ENCODE assay signal across 27 cellular contexts in the genomic region with DNA sequence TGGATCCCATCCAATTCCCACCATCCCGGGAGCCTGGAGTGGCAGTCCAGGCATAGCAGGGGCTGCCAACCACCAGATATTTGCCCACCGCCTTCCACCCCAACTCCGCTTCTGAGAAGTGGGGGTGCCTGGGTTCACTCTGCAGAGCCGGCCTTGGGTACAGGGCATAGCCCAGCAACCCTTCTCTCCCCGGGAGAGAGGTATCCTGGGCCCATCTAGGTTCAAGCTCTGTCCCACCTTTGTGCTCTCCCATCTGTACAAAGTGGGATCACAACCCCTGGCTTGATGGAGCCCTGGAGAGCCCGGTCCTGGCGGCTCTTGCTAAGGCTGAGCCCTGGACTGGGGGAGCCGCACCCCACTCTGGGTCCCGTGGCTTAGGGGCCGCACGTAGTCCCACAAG. TPM values are rescaled to one million over a fixed set of nuclear protein-coding genes. Genes with fewer than 3 reads are reported as not detected.
DNase-seq lines count a peak whose midpoint lies in the region; ATAC-seq, FAIRE-seq and TF ChIP-seq lines count a peak whose summit lies in the region.
"Had no signal": no experiment of that assay in that cellular context is flagged by ENCODE, and none has a peak within 500 bp of the region (broad histone marks: within the 10 kb centered on the region; RNA-seq: fewer than 3 reads in every experiment).

No MANE protein-coding gene starts in this region.

- TF ChIP-seq CTCF in HepG2 (CRISPR knock-in tag; IDR thresholded peaks at IDR 0.05): no peak
- TF ChIP-seq CTCF in right lobe of liver (IDR thresholded peaks at IDR 0.05): no peak
- TF ChIP-seq CTCF in dorsolateral prefrontal cortex (IDR thresholded peaks at IDR 0.05 in 54 of 56, conservative IDR thresholded peaks at IDR 0.05 in 2 of 56; ENCODE audit: low read depth in 1 of 56, partially characterized antibody in 56 of 56): no peak
- TF ChIP-seq CTCF in sigmoid colon (IDR thresholded peaks at IDR 0.05): no peak
- TF ChIP-seq CTCF in vagina (IDR thresholded peaks at IDR 0.05): no peak
- TF ChIP-seq CTCF in osteoblast (IDR thresholded peaks at IDR 0.05; ENCODE audit: extremely low read depth, low read depth, low read length): no peak
- TF ChIP-seq CTCF in type B pancreatic cell (conservative IDR thresholded peaks at IDR 0.05): no peak

- no peaks in the 10 kb centered on the region for H4K20me1 ChIP-seq in HepG2 (ENCODE audit: insufficient read depth, low read length)
- H4K20me1 ChIP-seq in osteoblast (ENCODE audit: insufficient read depth, low read length): peaks cover 16% of the 10 kb centered on the region

- H3K27ac ChIP-seq in HepG2 (ENCODE audit: extremely low read length, insufficient read depth, low read length) (no peak overlapping the region), right lobe of liver (peak overlapping the region in 1 of 3 donors; percentile 10), dorsolateral prefrontal cortex (peak overlapping the region in 57 of 59 donors; percentile 41 to 98 (median 91)), sigmoid colon (peak overlapping the region; percentile 59 to 81 (median 77)), vagina (peak overlapping the region; percentile 74), osteoblast (ENCODE audit: low read depth, low read length) (no peak overlapping the region)
- H3K27ac ChIP-seq: PC-9 had no signal

- no peak for TF ChIP-seq POLR2A in HepG2 (IDR thresholded peaks at IDR 0.05; ENCODE audit: insufficient read depth in 1 of 2, low read depth in 2 of 2, low read length in 2 of 2)
- no peak for TF ChIP-seq POLR2A in right lobe of liver (IDR thresholded peaks at IDR 0.05)
- TF ChIP-seq POLR2A in sigmoid colon (IDR thresholded peaks at IDR 0.05): no peak
- no peak for TF ChIP-seq POLR2A in vagina (IDR thresholded peaks at IDR 0.05)

- BruUV-seq in HepG2 (replicated peaks; lab: Mats Ljungman, UMichigan): no TSS peak

- no peaks in the 10 kb centered on the region; a peak in 1 of 5 replicates for H3K27me3 ChIP-seq in HepG2 (ENCODE audit: control insufficient read depth in 1 of 2, insufficient read depth in 2 of 2, low read length in 2 of 2)
- H3K27me3 ChIP-seq in right lobe of liver: no peaks in the 10 kb centered on the region
- no peaks in the 10 kb centered on the region for H3K27me3 ChIP-seq in dorsolateral prefrontal cortex
- no peaks in the 10 kb centered on the region for H3K27me3 ChIP-seq in sigmoid colon
- no peaks in the 10 kb centered on the region for H3K27me3 ChIP-seq in vagina
- H3K27me3 ChIP-seq in osteoblast (ENCODE audit: insufficient read depth, low read length): no peaks in the 10 kb centered on the region
- H3K27me3 ChIP-seq: ascending aorta, heart left ventricle, tibial artery had no signal

- ATAC-seq in HepG2 (peak; percentile 20), right lobe of liver (no peak)
- no peak for ATAC-seq in naive thymus-derived CD8-positive, alpha-beta T cell

- DNase-seq in HepG2 (ENCODE audit: low spot score): no peak
- DNase-seq in right lobe of liver: no peak
- DNase-seq in dorsolateral prefrontal cortex: no peak
- DNase-seq in sigmoid colon: no peak
- no peak for DNase-seq in vagina (ENCODE audit: extremely low spot score in 2 of 2)
- DNase-seq in osteoblast (ENCODE audit: insufficient read length, low spot score, missing footprints): no peak
- DNase-seq in type B pancreatic cell (ENCODE audit: extremely low spot score, unreplicated experiment): no peak
- no peak for DNase-seq in naive thymus-derived CD8-positive, alpha-beta T cell
- DNase-seq: activated CD4-positive, alpha-beta T cell treated with anti-CD3 and anti-CD28 coated beads for 48 hours; activated naive CD4-positive, alpha-beta T cell treated with anti-CD3 and anti-CD28 coated beads, Interleukin-2, amount 50 U/mL, for 16 hours; dermis blood vessel endothelial cell; DMS79; H7; heart left ventricle; Kasumi-1; left cardiac atrium; mesendoderm; naive B cell; NCI-H1694; PC-9; tibial artery had no signal

- no peak for FAIRE-seq in HepG2 (lab: Jason Lieb, UNC)
- FAIRE-seq: endothelial cell of umbilical vein had no signal

- H3K27ac Mint-ChIP-seq in type B pancreatic cell: no peak overlapping the region
- no peak overlapping the region for H3K27ac Mint-ChIP-seq in naive thymus-derived CD8-positive, alpha-beta T cell
- H3K27ac Mint-ChIP-seq: B cell; naive B cell; stimulated activated memory B cell treated with anti-CD40 and anti-IgM and Interleukin-4, amounts not matched to agents 10 μg/mL and 1 μg/mL and 100 μg/mL, for 72 hours; T-helper 1 cell treated with Interleukin-12 subunit alpha and Interleukin-12 subunit beta and Interleukin-4 antibody, amounts not matched to agents 30 μg/mL and 1 μg/mL, for 36 hours had no signal

- no peaks in the 10 kb centered on the region for H3K9me3 ChIP-seq in HepG2 (ENCODE audit: low read length)
- H3K9me3 ChIP-seq in right lobe of liver: no peaks in the 10 kb centered on the region
- no peaks in the 10 kb centered on the region for H3K9me3 ChIP-seq in sigmoid colon
- H3K9me3 ChIP-seq in vagina: no peaks in the 10 kb centered on the region
- no peaks in the 10 kb centered on the region for H3K9me3 ChIP-seq in osteoblast (ENCODE audit: low read depth, low read length)
- H3K9me3 ChIP-seq: ascending aorta, heart left ventricle, tibial artery had no signal

- H3K9ac ChIP-seq in HepG2 (ENCODE audit: insufficient read depth, low read depth, low read length): no peak overlapping the region

- no peaks in the 10 kb centered on the region for H3K27me3 Mint-ChIP-seq in type B pancreatic cell
- H3K27me3 Mint-ChIP-seq in naive thymus-derived CD8-positive, alpha-beta T cell: no peaks in the 10 kb centered on the region
- H3K27me3 Mint-ChIP-seq: B cell, naive B cell had no signal

- H3K79me2 ChIP-seq in HepG2 (ENCODE audit: insufficient read depth, low read length) (no peaks in the 10 kb centered on the region), osteoblast (ENCODE audit: insufficient read depth, low read length) (peaks cover 23% of the 10 kb centered on the region)

- H3K4me2 ChIP-seq in HepG2 (ENCODE audit: low read depth, low read length) (no peak overlapping the region), osteoblast (ENCODE audit: insufficient read depth, low read length) (no peak overlapping the region)
- H3K4me2 ChIP-seq: PC-9, smooth muscle cell had no signal

- H3K36me3 ChIP-seq in HepG2 (replicated peaks in 1 of 2; ENCODE audit: control insufficient read depth in 1 of 2, insufficient read depth in 2 of 2, low read length in 2 of 2) (no peaks in the 10 kb centered on the region; a peak in 1 of 5 replicates), right lobe of liver (no peaks in the 10 kb centered on the region), sigmoid colon (peaks cover 0 to 3% (median under 1%) of the 10 kb centered on the region in 4 donors), vagina (no peaks in the 10 kb centered on the region), osteoblast (ENCODE audit: insufficient read depth, low read length) (peaks cover 20% of the 10 kb centered on the region)

- TF ChIP-seq EP300 in HepG2 (IDR thresholded peaks at IDR 0.05; ENCODE audit: low read depth in 2 of 2, low read length in 2 of 2) (no peak), HepG2 (CRISPR knock-in tag; IDR thresholded peaks at IDR 0.05; ENCODE audit: borderline replicate concordance) (no peak), sigmoid colon (IDR thresholded peaks at IDR 0.05) (no peak)

- H3K4me3 Mint-ChIP-seq in type B pancreatic cell: no peak overlapping the region
- H3K4me3 Mint-ChIP-seq in naive thymus-derived CD8-positive, alpha-beta T cell: no peak overlapping the region
- H3K4me3 Mint-ChIP-seq: B cell; naive B cell; stimulated activated memory B cell treated with anti-CD40 and anti-IgM and Interleukin-4, amounts not matched to agents 10 μg/mL and 1 μg/mL and 100 μg/mL, for 72 hours; T-helper 1 cell treated with Interleukin-12 subunit alpha and Interleukin-12 subunit beta and Interleukin-4 antibody, amounts not matched to agents 30 μg/mL and 1 μg/mL, for 36 hours had no signal

- no peaks in the 10 kb centered on the region for H3K4me1 Mint-ChIP-seq in type B pancreatic cell (ENCODE audit: unreplicated experiment)
- H3K4me1 Mint-ChIP-seq in naive thymus-derived CD8-positive, alpha-beta T cell: peaks cover 0 to 1% (median 0%) of the 10 kb centered on the region in 4 donors
- H3K4me1 Mint-ChIP-seq: B cell; stimulated activated memory B cell treated with anti-CD40 and anti-IgM and Interleukin-4, amounts not matched to agents 10 μg/mL and 1 μg/mL and 100 μg/mL, for 72 hours had no signal

- H3K4me1 ChIP-seq in HepG2 (ENCODE audit: insufficient read depth, low read length) (peaks cover 2% of the 10 kb centered on the region), right lobe of liver (peaks cover 0 to 2% (median 0%) of the 10 kb centered on the region in 4 donors), sigmoid colon (peaks cover 0 to 37% (median 27%) of the 10 kb centered on the region in 4 donors), vagina (peaks cover 50% of the 10 kb centered on the region), osteoblast (ENCODE audit: insufficient read depth, low read length) (no peaks in the 10 kb centered on the region)
- H3K4me1 ChIP-seq: ascending aorta had no signal

- no peaks in the 10 kb centered on the region for H3K9me3 Mint-ChIP-seq in type B pancreatic cell
- no peaks in the 10 kb centered on the region for H3K9me3 Mint-ChIP-seq in naive thymus-derived CD8-positive, alpha-beta T cell
- H3K9me3 Mint-ChIP-seq: naive B cell; stimulated activated memory B cell treated with anti-CD40 and anti-IgM and Interleukin-4, amounts not matched to agents 10 μg/mL and 1 μg/mL and 100 μg/mL, for 72 hours; T-helper 1 cell treated with Interleukin-12 subunit alpha and Interleukin-12 subunit beta and Interleukin-4 antibody, amounts not matched to agents 30 μg/mL and 1 μg/mL, for 36 hours had no signal

- TF ChIP-seq RAD21 in HepG2 (CRISPR knock-in tag; IDR thresholded peaks at IDR 0.05): no peak

- H3K36me3 Mint-ChIP-seq in type B pancreatic cell: no peaks in the 10 kb centered on the region
- no peaks in the 10 kb centered on the region for H3K36me3 Mint-ChIP-seq in naive thymus-derived CD8-positive, alpha-beta T cell
- H3K36me3 Mint-ChIP-seq: naive B cell; stimulated activated memory B cell treated with anti-CD40 and anti-IgM and Interleukin-4, amounts not matched to agents 10 μg/mL and 1 μg/mL and 100 μg/mL, for 72 hours had no signal

- H3K4me3 ChIP-seq in HepG2 (replicated peaks in 1 of 3; ENCODE audit: insufficient read depth in 1 of 3, low read depth in 2 of 3, low read length in 3 of 3): no peak overlapping the region
- H3K4me3 ChIP-seq in right lobe of liver: no peak overlapping the region
- H3K4me3 ChIP-seq in dorsolateral prefrontal cortex: peak overlapping the region in 7 of 59 donors; percentile 2 to 27 (median 14)
- no peak overlapping the region for H3K4me3 ChIP-seq in sigmoid colon
- no peak overlapping the region for H3K4me3 ChIP-seq in vagina
- H3K4me3 ChIP-seq in osteoblast (ENCODE audit: insufficient read depth, low read length): no peak overlapping the region
- H3K4me3 ChIP-seq: ascending aorta, heart left ventricle, PC-9, smooth muscle cell, tibial artery had no signal

- WGBS in HepG2 (ENCODE audit: low lambda C conversion rate): 72% methylated on average over 5 of the region's 11 CpGs
- WGBS in right lobe of liver (ENCODE audit: insufficient coverage, low coverage, low lambda C conversion rate, missing lambda C conversion rate): no CpG with 5 or more reads among the region's 11 CpGs
- 86 to 88% methylated on average over 11 of the region's 11 CpGs for WGBS in sigmoid colon, 2 donors

- in situ Hi-C loops in HepG2 (cut with HindIII; ENCODE audit: extremely low pct_ligation_motif_present, low pct_unique_long_range_greater_than_20kb): no loop called here

- H2AFZ ChIP-seq in HepG2 (ENCODE audit: low read length): no peak overlapping the region
- no peak overlapping the region for H2AFZ ChIP-seq in osteoblast (ENCODE audit: low read length)
- H2AFZ ChIP-seq: PC-9 had no signal

- CTCF ChIA-PET in HepG2 (lab: Yijun Ruan, JAX; ENCODE audit: low intra/inter-chr PET ratio, low total read pairs): no interaction called here

- POLR2A ChIA-PET in HepG2 (lab: Yijun Ruan, JAX): no interaction called here
- POLR2A ChIA-PET in naive thymus-derived CD8-positive, alpha-beta T cell (lab: Charles Lee): no interaction called here

- intact Hi-C loops in HepG2 (cut with micrococcal nuclease; ENCODE audit: unreplicated experiment) (no loop called here), right lobe of liver (cut with DNase I) (no loop called here), dorsolateral prefrontal cortex (cut with DNase I) (no loop called here), sigmoid colon (cut with DNase I) (no loop called here), vagina (cut with DNase I) (no loop called here)

RNA-seq across cellular contexts. Expression of a gene that starts 12.2 kb away (rescaled TPM):
- total RNA-seq in HepG2 (2016; rRNA removed; fragmentation: Illumina TruSeq; extraction: Trizol) (1.8 and 5.8 TPM in 2 replicates), right lobe of liver (10 to 100 TPM in 5 of 6 experiments, 1 to 10 TPM in 1; 8.2 to 23.8 (median 13.6) TPM), dorsolateral prefrontal cortex (100 to 1,000 TPM in 21 of 120 experiments, 10 to 100 TPM in 99; 38.3 to 170 (median 81.2) TPM), sigmoid colon (10 to 100 TPM in 3 of 4 donors, 1 to 10 TPM in 1; 8.4 to 31.6 (median 18.9) TPM), vagina (15.7 TPM), osteoblast (30.4 and 36.5 TPM in 2 replicates), type B pancreatic cell (ENCODE audit: low replicate concordance) (5.6 and 12.3 TPM in 2 replicates)
- total RNA-seq in HepG2 (2016; cell fraction: cytosol; rRNA removed; fragmentation: Illumina TruSeq; extraction: Trizol; ENCODE audit: low read depth): 5.5 and 6.3 TPM in 2 replicates
- total RNA-seq in HepG2 (2016; cell fraction: insoluble cytoplasmic fraction; rRNA removed; fragmentation: Illumina TruSeq; extraction: Trizol): 2.1 and 6.3 TPM in 2 replicates
- 2.9 and 3.0 TPM in 2 replicates for total RNA-seq in HepG2 (2016; cell fraction: membrane; rRNA removed; fragmentation: Illumina TruSeq; extraction: Trizol)
- total RNA-seq in HepG2 (2016; cell fraction: nucleus; rRNA removed; fragmentation: Illumina TruSeq; extraction: Trizol): 7.9 and 10.2 TPM in 2 replicates
- polyA plus RNA-seq in HepG2 (2011; rRNA removed) (12.4 and 15.0 TPM in 2 replicates), sigmoid colon (10 to 100 TPM; 30.7 to 86.2 (median 39.6) TPM)
- polyA plus RNA-seq in HepG2 (2011; cell fraction: cytosol; rRNA removed): 2.3 and 4.4 TPM in 2 replicates
- 231 and 294 TPM in 2 replicates for polyA plus RNA-seq in HepG2 (2011; cell fraction: nucleus; rRNA removed)
- polyA plus RNA-seq in HepG2 (2012): 5.9 and 10.1 TPM in 2 replicates
- 1.1 and 1.7 TPM in 2 replicates for polyA plus RNA-seq in HepG2 (2016; cell fraction: cytosol; fragmentation: Illumina TruSeq; extraction: Trizol; ENCODE audit: low read depth)
- polyA plus RNA-seq in HepG2 (2016; cell fraction: insoluble cytoplasmic fraction; fragmentation: Illumina TruSeq; extraction: Trizol; ENCODE audit: low read depth): 1.9 and 2.3 TPM in 2 replicates
- 1.3 and 1.7 TPM in 2 replicates for polyA plus RNA-seq in HepG2 (2016; cell fraction: membrane; fragmentation: Illumina TruSeq; extraction: Trizol; ENCODE audit: low read depth)
- 32.1 and 32.9 TPM in 2 replicates for polyA plus RNA-seq in HepG2 (2016; cell fraction: nucleus; fragmentation: Illumina TruSeq; extraction: Trizol; ENCODE audit: insufficient read depth, low read depth)
- polyA minus RNA-seq in HepG2 (2011; rRNA and poly(A)+ RNA removed; ENCODE audit: low replicate concordance): 17.6 and 22.4 TPM in 2 replicates
- 2.2 and 2.5 TPM in 2 replicates for polyA minus RNA-seq in HepG2 (2011; cell fraction: cytosol; rRNA and poly(A)+ RNA removed)
- 26.2 and 30.8 TPM in 2 replicates for polyA minus RNA-seq in HepG2 (2011; cell fraction: nucleus; rRNA and poly(A)+ RNA removed)
- 1 to 10 TPM; 3.5 to 4.6 TPM for total RNA-seq in naive thymus-derived CD8-positive, alpha-beta T cell
- 1 to 10 TPM in 1 of 3 donors, under 1 TPM in 1, not detected in 1; 0.85 to 1.5 TPM for polyA plus RNA-seq in naive thymus-derived CD8-positive, alpha-beta T cell

RNA-seq across cellular contexts. Expression of a gene that starts 57.1 kb away (rescaled TPM):
- 17.3 and 29.0 TPM in 2 replicates for total RNA-seq in HepG2 (2016; rRNA removed; fragmentation: Illumina TruSeq; extraction: Trizol)
- total RNA-seq in HepG2 (2016; cell fraction: cytosol; rRNA removed; fragmentation: Illumina TruSeq; extraction: Trizol; ENCODE audit: low read depth): 5.1 and 5.5 TPM in 2 replicates
- total RNA-seq in HepG2 (2016; cell fraction: insoluble cytoplasmic fraction; rRNA removed; fragmentation: Illumina TruSeq; extraction: Trizol): 10.4 and 29.7 TPM in 2 replicates
- 7.6 and 9.1 TPM in 2 replicates for total RNA-seq in HepG2 (2016; cell fraction: membrane; rRNA removed; fragmentation: Illumina TruSeq; extraction: Trizol)
- total RNA-seq in HepG2 (2016; cell fraction: nucleus; rRNA removed; fragmentation: Illumina TruSeq; extraction: Trizol): 41.5 and 48.7 TPM in 2 replicates
- polyA plus RNA-seq in HepG2 (2011; rRNA removed): 13.7 and 18.2 TPM in 2 replicates
- 13.7 and 18.1 TPM in 2 replicates for polyA plus RNA-seq in HepG2 (2011; cell fraction: cytosol; rRNA removed)
- polyA plus RNA-seq in HepG2 (2011; cell fraction: nucleus; rRNA removed): 167 and 254 TPM in 2 replicates
- polyA plus RNA-seq in HepG2 (2012): 20.5 and 22.5 TPM in 2 replicates
- polyA plus RNA-seq in HepG2 (2016; cell fraction: cytosol; fragmentation: Illumina TruSeq; extraction: Trizol; ENCODE audit: low read depth): 3.9 and 4.3 TPM in 2 replicates
- polyA plus RNA-seq in HepG2 (2016; cell fraction: insoluble cytoplasmic fraction; fragmentation: Illumina TruSeq; extraction: Trizol; ENCODE audit: low read depth): 11.9 and 26.2 TPM in 2 replicates
- polyA plus RNA-seq in HepG2 (2016; cell fraction: membrane; fragmentation: Illumina TruSeq; extraction: Trizol; ENCODE audit: low read depth): 6.0 and 6.1 TPM in 2 replicates
- 118 and 123 TPM in 2 replicates for polyA plus RNA-seq in HepG2 (2016; cell fraction: nucleus; fragmentation: Illumina TruSeq; extraction: Trizol; ENCODE audit: insufficient read depth, low read depth)
- polyA minus RNA-seq in HepG2 (2011; rRNA and poly(A)+ RNA removed; ENCODE audit: low replicate concordance): 33.5 and 55.8 TPM in 2 replicates
- polyA minus RNA-seq in HepG2 (2011; cell fraction: cytosol; rRNA and poly(A)+ RNA removed): 18.4 and 23.7 TPM in 2 replicates
- 25.5 and 29.1 TPM in 2 replicates for polyA minus RNA-seq in HepG2 (2011; cell fraction: nucleus; rRNA and poly(A)+ RNA removed)
- total RNA-seq in right lobe of liver: 10 to 100 TPM; 30.1 to 49.6 (median 41.2) TPM
- total RNA-seq in dorsolateral prefrontal cortex: 100 to 1,000 TPM in 104 of 120 experiments, 10 to 100 TPM in 16; 86.1 to 155 (median 115) TPM
- total RNA-seq in sigmoid colon: 10 to 100 TPM; 18.9 to 35.7 (median 26.2) TPM
- 10 to 100 TPM; 16.2 to 78.3 (median 22.9) TPM for polyA plus RNA-seq in sigmoid colon
- total RNA-seq in vagina: 67.3 TPM
- 53.0 and 66.2 TPM in 2 replicates for total RNA-seq in osteoblast
- 112 and 134 TPM in 2 replicates for total RNA-seq in type B pancreatic cell (ENCODE audit: low replicate concordance)
- total RNA-seq in naive thymus-derived CD8-positive, alpha-beta T cell: 100 to 1,000 TPM; 129 to 136 TPM
- 10 to 100 TPM in 2 of 3 donors, 1 to 10 TPM in 1; 9.1 to 24.6 (median 18.5) TPM for polyA plus RNA-seq in naive thymus-derived CD8-positive, alpha-beta T cell

Comparison
In these comparisons a context has a peak if more than half of its experiments do, and no peak if none do; other contexts are left out.
1. H3K27ac ChIP-seq: peak in dorsolateral prefrontal cortex (57 of 59), sigmoid colon (4 of 4) and vagina (single experiment); none in HepG2 (single experiment) and osteoblast (single experiment).